Comparison of ENCODE assay signal across 21 cellular contexts in the genomic region with DNA sequence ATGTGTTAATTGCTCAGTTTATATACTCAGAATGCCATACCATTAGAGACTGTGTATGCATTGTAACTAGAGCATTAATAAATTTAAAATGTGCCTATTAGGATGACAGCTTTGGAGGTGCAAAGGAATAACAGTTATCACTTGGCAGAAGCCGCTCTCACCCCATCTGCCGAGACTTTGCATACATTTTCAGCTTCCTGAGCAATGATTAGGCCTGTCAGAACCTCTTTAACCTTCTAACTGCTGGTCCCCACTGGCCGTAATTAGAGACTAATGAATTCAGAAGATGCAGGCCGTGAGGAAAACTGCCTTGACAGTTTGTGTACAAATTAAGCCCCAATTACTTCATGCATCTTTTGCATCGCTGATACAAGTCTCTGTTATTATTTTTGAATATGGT.
A peak's percentile ranks its signal among the peaks of the same experiment; 100 is the strongest.
DNase-seq lines count a peak whose midpoint lies in the region; ATAC-seq, FAIRE-seq and TF ChIP-seq lines count a peak whose summit lies in the region.
"Had no signal": no experiment of that assay in that cellular context is flagged by ENCODE, and none has a peak within 500 bp of the region (broad histone marks: within the 10 kb centered on the region; RNA-seq: fewer than 3 reads in every experiment).

No MANE protein-coding gene starts in this region.

- H3K9me3 Mint-ChIP-seq in stimulated activated memory B cell treated with anti-CD40 and anti-IgM and Interleukin-4, amounts not matched to agents 10 μg/mL and 1 μg/mL and 100 μg/mL, for 72 hours, result peaks cover 3% of the 10 kb centered on the region

- DNase-seq in NCI-H82 (lab: John Stamatoyannopoulos, UW) (peak; percentile 58), NCI-H82 treated with DMSO at 0.1 percent for 48 hours (lab: John Stamatoyannopoulos, UW; ENCODE audit: unreplicated experiment) (no peak), NCI-H1694 (lab: John Stamatoyannopoulos, UW) (peak; percentile 83), NCI-H69 (lab: John Stamatoyannopoulos, UW) (peak; percentile 87), retina (peak; percentile 80), GM12891 (ENCODE audit: insufficient read length, low spot score) (no peak)
- DNase-seq: EL; Karpas-422; MV-4-11; NCI-H1436; NCI-H2081 treated with DMSO at 0.1 percent for 48 hours; NK-92 treated with Interleukin-12 subunit alpha and Interleukin-12 subunit beta, amount 100 ng/mL, for 24 hours; T-helper 1 cell had no signal

- H3K4me1 Mint-ChIP-seq in stimulated activated memory B cell treated with anti-CD40 and anti-IgM and Interleukin-4, amounts not matched to agents 10 μg/mL and 1 μg/mL and 100 μg/mL, for 72 hours, result no peaks in the 10 kb centered on the region
- H3K4me1 Mint-ChIP-seq: CD14-positive monocyte had no signal

- H3K27ac Mint-ChIP-seq in stimulated activated memory B cell treated with anti-CD40 and anti-IgM and Interleukin-4, amounts not matched to agents 10 μg/mL and 1 μg/mL and 100 μg/mL, for 72 hours, result no peak overlapping the region
- H3K27ac Mint-ChIP-seq: CD14-positive monocyte, IgD-negative memory B cell had no signal

- H3K4me3 Mint-ChIP-seq in stimulated activated memory B cell treated with anti-CD40 and anti-IgM and Interleukin-4, amounts not matched to agents 10 μg/mL and 1 μg/mL and 100 μg/mL, for 72 hours, result no peak overlapping the region
- H3K4me3 Mint-ChIP-seq: CD14-positive monocyte, IgD-negative memory B cell had no signal

- H3K36me3 Mint-ChIP-seq in stimulated activated memory B cell treated with anti-CD40 and anti-IgM and Interleukin-4, amounts not matched to agents 10 μg/mL and 1 μg/mL and 100 μg/mL, for 72 hours, result no peaks in the 10 kb centered on the region
- H3K36me3 Mint-ChIP-seq: CD14-positive monocyte, IgD-negative memory B cell had no signal

- no peaks in the 10 kb centered on the region for H3K27me3 Mint-ChIP-seq in stimulated activated memory B cell treated with anti-CD40 and anti-IgM and Interleukin-4, amounts not matched to agents 10 μg/mL and 1 μg/mL and 100 μg/mL, for 72 hours
- H3K27me3 Mint-ChIP-seq: IgD-negative memory B cell had no signal

- no peak for FAIRE-seq in GM12891 (lab: Jason Lieb, UNC)
- FAIRE-seq: A204.1, H1 had no signal

- ATAC-seq in SK-N-SH treated with all-trans-retinoic acid at 6 μM for 48 hours, result no peak
- no peak for ATAC-seq in stimulated activated memory B cell treated with anti-CD40 and anti-IgM and Interleukin-4, amounts not matched to agents 10 μg/mL and 1 μg/mL and 100 μg/mL, for 72 hours
- ATAC-seq: HCT116, Panc1 had no signal

- no peak for TF ChIP-seq POLR2A in GM12891 (IDR thresholded peaks at IDR 0.05; ENCODE audit: low read depth, low read length)

TF ChIP-seq in GM12891, 5 proteins besides CTCF, POLR2A, EP300 and RAD21:
- no peak for TF ChIP-seq PAX5 (IDR thresholded peaks at IDR 0.05; ENCODE audit: insufficient read depth, low read length, severe bottlenecking)
- no peak for TF ChIP-seq POU2F2 (IDR thresholded peaks at IDR 0.05; ENCODE audit: low read depth, low read length)
- no peak for TF ChIP-seq POLR2AphosphoS5 (IDR thresholded peaks at IDR 0.05; ENCODE audit: low read depth, low read length)
- no peak for TF ChIP-seq TAF1 (IDR thresholded peaks at IDR 0.05; ENCODE audit: low read depth, low read length)
- no peak for TF ChIP-seq SPI1 (IDR thresholded peaks at IDR 0.05; ENCODE audit: low read depth, low read length)

TF ChIP-seq in SK-N-SH treated with all-trans-retinoic acid at 6 μM for 48 hours, 23 proteins besides CTCF, POLR2A, EP300 and RAD21:
- TF ChIP-seq ISL1 (CRISPR knock-in tag; IDR thresholded peaks at IDR 0.05) (no peak), ZNF8 (CRISPR knock-in tag; IDR thresholded peaks at IDR 0.05) (no peak), TCF4 (CRISPR knock-in tag; IDR thresholded peaks at IDR 0.05; ENCODE audit: borderline replicate concordance) (no peak), GLIS3 (CRISPR knock-in tag; IDR thresholded peaks at IDR 0.05) (no peak), ZFP3 (CRISPR knock-in tag; IDR thresholded peaks at IDR 0.05) (no peak), ZNF565 (CRISPR knock-in tag; conservative IDR thresholded peaks at IDR 0.05; ENCODE audit: low read depth) (no peak), ESRRG (CRISPR knock-in tag; IDR thresholded peaks at IDR 0.05) (no peak)
- TF ChIP-seq, protein P1, sequence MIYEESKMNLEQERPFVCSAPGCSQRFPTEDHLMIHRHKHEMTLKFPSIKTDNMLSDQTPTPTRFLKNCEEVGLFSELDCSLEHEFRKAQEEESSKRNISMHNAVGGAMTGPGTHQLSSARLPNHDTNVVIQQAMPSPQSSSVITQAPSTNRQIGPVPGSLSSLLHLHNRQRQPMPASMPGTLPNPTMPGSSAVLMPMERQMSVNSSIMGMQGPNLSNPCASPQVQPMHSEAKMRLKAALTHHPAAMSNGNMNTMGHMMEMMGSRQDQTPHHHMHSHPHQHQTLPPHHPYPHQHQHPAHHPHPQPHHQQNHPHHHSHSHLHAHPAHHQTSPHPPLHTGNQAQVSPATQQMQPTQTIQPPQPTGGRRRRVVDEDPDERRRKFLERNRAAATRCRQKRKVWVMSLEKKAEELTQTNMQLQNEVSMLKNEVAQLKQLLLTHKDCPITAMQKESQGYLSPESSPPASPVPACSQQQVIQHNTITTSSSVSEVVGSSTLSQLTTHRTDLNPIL (CRISPR knock-in tag; IDR thresholded peaks at IDR 0.05; ENCODE audit: low read depth), result no peak
TF ChIP-seq in SK-N-SH treated with all-trans-retinoic acid at 6 μM for 48 hours: peak in this region for 0.

Comparison
In these comparisons a context has a peak if more than half of its experiments do, and no peak if none do; other contexts are left out.
1. DNase-seq: peak in NCI-H82 (single experiment), NCI-H1694 (single experiment), NCI-H69 (single experiment) and retina (single experiment); none in NCI-H82 treated with DMSO at 0.1 percent for 48 hours (single experiment) and GM12891 (single experiment).